ENCODE assay signal across 10 cellular contexts in genomic region chr5:36607838-36608783, GRCh38. TPM values are rescaled to one million over a fixed set of nuclear protein-coding genes. Genes with fewer than 3 reads are reported as not detected.
DNase-seq lines count a peak whose midpoint lies in the region; ATAC-seq and TF ChIP-seq lines count a peak whose summit lies in the region.
"Had no signal": no experiment of that assay in that cellular context is flagged by ENCODE, and none has a peak within 500 bp of the region (broad histone marks: within the 10 kb centered on the region; RNA-seq: fewer than 3 reads in every experiment).

No MANE protein-coding gene starts in this region.

- TF ChIP-seq POLR2A in NB4 (IDR thresholded peaks at IDR 0.05; ENCODE audit: extremely low read depth, insufficient read length) (no peak), GM18505 (IDR thresholded peaks at IDR 0.05; ENCODE audit: borderline replicate concordance, extremely low read depth, insufficient read depth, insufficient read length) (no peak)

- H3K4me1 Mint-ChIP-seq in CD14-positive monocyte (peaks cover 51% of the 10 kb centered on the region), neural crest cell (peaks cover 61% of the 10 kb centered on the region)

- H3K36me3 Mint-ChIP-seq in CD14-positive monocyte: peaks cover 12 to 16% of the 10 kb centered on the region in 2 donors
- H3K36me3 Mint-ChIP-seq in neural crest cell (ENCODE audit: low read depth): peaks cover 19% of the 10 kb centered on the region

- no peak overlapping the region for H3K4me3 ChIP-seq in NB4 (ENCODE audit: low read depth, low read length)

- peak overlapping the region in 2 of 7 donors; percentile 27 to 35 for H3K27ac Mint-ChIP-seq in CD14-positive monocyte
- no peak overlapping the region for H3K27ac Mint-ChIP-seq in neural crest cell (ENCODE audit: unreplicated experiment)
- H3K27ac Mint-ChIP-seq: CD4-positive, alpha-beta T cell had no signal

- intact Hi-C loops in CD14-positive monocyte (cut with micrococcal nuclease): loop anchor here in 1 of 2 donors (5.0 to 10.0 kb wide), 2 partner anchors 47 to 74 kb away; no protein-coding TSS in a partner anchor

- H3K4me3 Mint-ChIP-seq in CD14-positive monocyte (peak overlapping the region; percentile 35 to 59), neural crest cell (peak overlapping the region; percentile 84)

- H3K27me3 Mint-ChIP-seq in CD14-positive monocyte (ENCODE audit: low read depth in 3 of 3) (peaks cover 0 to 2% (median 0%) of the 10 kb centered on the region in 3 donors), neural crest cell (ENCODE audit: low read depth) (no peaks in the 10 kb centered on the region)

- DNase-seq in CD14-positive monocyte (ENCODE audit: low spot score) (no peak), NB4 (ENCODE audit: low read depth) (peak; percentile 34), neural crest cell (ENCODE audit: low read depth, low spot score) (no peak), UCSD-AML1 (lab: John Stamatoyannopoulos, UW; ENCODE audit: unreplicated experiment) (no peak), NCI-H1436 treated with DMSO at 0.1 percent for 48 hours (lab: John Stamatoyannopoulos, UW) (no peak)
- DNase-seq: CD4-positive, alpha-beta T cell; left colon had no signal

- H3K9me3 Mint-ChIP-seq in CD14-positive monocyte: peaks cover 0 to 8% (median 4%) of the 10 kb centered on the region in 7 donors
- no peaks in the 10 kb centered on the region for H3K9me3 Mint-ChIP-seq in neural crest cell
- H3K9me3 Mint-ChIP-seq: CD4-positive, alpha-beta T cell had no signal

- TF ChIP-seq CTCF in CD14-positive monocyte (IDR thresholded peaks at IDR 0.05): no peak
- no peak for TF ChIP-seq CTCF in NB4 (IDR thresholded peaks at IDR 0.05; ENCODE audit: low read depth, low read length)
- no peak for TF ChIP-seq CTCF in neural crest cell (conservative IDR thresholded peaks at IDR 0.05)

- ATAC-seq in esophagus mucosa: peak; percentile 34
- ATAC-seq in HG03097 (IDR thresholded peaks at IDR 0.05; ENCODE audit: low FRiP score, unreplicated experiment): no peak
- no peak for ATAC-seq in GM18505 (IDR thresholded peaks at IDR 0.05; ENCODE audit: unreplicated experiment)
- ATAC-seq: left colon had no signal

RNA-seq across cellular contexts. Expression of gene SLC1A3, which starts 1.7 kb away (rescaled TPM):
- 1 to 10 TPM; 1.2 to 1.3 TPM for polyA plus RNA-seq in CD14-positive monocyte
- total RNA-seq in esophagus mucosa (14.7 TPM), neural crest cell (24.4 and 26.5 TPM in 2 replicates)
- total RNA-seq: CD4-positive, alpha-beta T cell had no signal
